33 cellular contexts compared by ENCODE assay signal in genomic region chr5:54133917-54134316, GRCh38.
"Had no signal": no experiment of that assay in that cellular context is flagged by ENCODE, and none has a peak within 500 bp of the region (broad histone marks: within the 10 kb centered on the region; RNA-seq: fewer than 3 reads in every experiment).

No MANE protein-coding gene starts in this region.

- H3K27me3 ChIP-seq: MG63 had no signal

- H3K4me2 ChIP-seq: KMS-11 had no signal

- DNase-seq: Karpas-422, Kasumi-1, KG1, MG63, MM.1S, MV-4-11, NCI-H1048, NCI-H1092, NCI-H1092 treated with DMSO at 0.1 percent for 48 hours, NCI-H1417 treated with DMSO at 0.1 percent for 48 hours, NCI-H1436, NCI-H1436 treated with DMSO at 0.1 percent for 48 hours, NCI-H146, NCI-H1694, NCI-H1694 treated with DMSO at 0.1 percent for 48 hours, NCI-H187, NCI-H187 treated with DMSO at 0.1 percent for 48 hours, NCI-H1930, NCI-H2029, NCI-H2029 treated with DMSO at 0.1 percent for 48 hours, NCI-H2081, NCI-H2081 treated with DMSO at 0.1 percent for 48 hours, NCI-H2107, NCI-H2171, NCI-H2171 treated with DMSO at 0.1 percent for 48 hours, NCI-H2227 treated with DMSO at 0.1 percent for 48 hours, NCI-H226, NCI-H345, NCI-H446, NCI-H446 treated with DMSO at 0.1 percent for 48 hours, NCI-H510A, NCI-H510A treated with DMSO at 0.1 percent for 48 hours had no signal

- H3K27ac ChIP-seq: KMS-11 had no signal

- H3K9me3 ChIP-seq: MG63 had no signal

- H3K9ac ChIP-seq: KMS-11 had no signal

- H3K36me3 ChIP-seq: MG63 had no signal

- H3K4me3 ChIP-seq: MG63 had no signal
